In genomic region chr5:136081192-136081591, GRCh38 we compare ENCODE assay signal across 14 cellular contexts. TPM values are rescaled to one million over a fixed set of nuclear protein-coding genes. Genes with fewer than 3 reads are reported as not detected.
DNase-seq lines count a peak whose midpoint lies in the region; ATAC-seq, FAIRE-seq and TF ChIP-seq lines count a peak whose summit lies in the region.
"Had no signal": no experiment of that assay in that cellular context is flagged by ENCODE, and none has a peak within 500 bp of the region (broad histone marks: within the 10 kb centered on the region; RNA-seq: fewer than 3 reads in every experiment).

No MANE protein-coding gene starts in this region.

- peaks cover 29% of the 10 kb centered on the region for H3K27me3 Mint-ChIP-seq in CD8-positive, alpha-beta T cell (ENCODE audit: low read depth)

- no peaks in the 10 kb centered on the region for H3K36me3 Mint-ChIP-seq in CD8-positive, alpha-beta T cell
- H3K36me3 Mint-ChIP-seq: CD4-positive, CD25-positive, alpha-beta regulatory T cell had no signal

- peak overlapping the region; percentile 61; the same call in 1 of the 2 replicates for H3K9ac ChIP-seq in ES-I3 (ENCODE audit: low read depth, low read length)

- H3K4me3 ChIP-seq in Peyer's patch (no peak overlapping the region), fibroblast of villous mesenchyme (ENCODE audit: low read depth, low read length) (peak overlapping the region; percentile 58), retinal pigment epithelial cell (ENCODE audit: low read length) (peak overlapping the region; percentile 66)
- no peak overlapping the region for H3K4me3 ChIP-seq in CD8-positive, alpha-beta T cell (ENCODE audit: low read depth, low read length)

- H3K4me1 Mint-ChIP-seq in CD8-positive, alpha-beta T cell (ENCODE audit: low read depth) = peaks cover 4% of the 10 kb centered on the region

- POLR2A ChIA-PET in CD8-positive, alpha-beta T cell (lab: Charles Lee) = no interaction called here

- ATAC-seq in CD8-positive, alpha-beta T cell = no peak
- no peak for ATAC-seq in GM19452 (IDR thresholded peaks at IDR 0.05; ENCODE audit: unreplicated experiment)
- ATAC-seq: SK-N-SH treated with all-trans-retinoic acid at 6 μM for 48 hours had no signal

- H3K4me1 ChIP-seq in ES-I3 (ENCODE audit: insufficient read depth, low read length) (no peaks in the 10 kb centered on the region), Peyer's patch (no peaks in the 10 kb centered on the region)
- H3K4me1 ChIP-seq in CD8-positive, alpha-beta T cell (ENCODE audit: insufficient read depth, low read length) = peaks cover 2% of the 10 kb centered on the region

- CTCF ChIA-PET in CD8-positive, alpha-beta T cell (lab: Charles Lee) = interaction anchor here (0.7 to 3.2 kb wide), 7 partner anchors 9 to 199 kb away, joined by 3 to 13 read pairs (median 4); no protein-coding TSS in a partner anchor

- no peaks in the 10 kb centered on the region for H3K9me3 Mint-ChIP-seq in CD8-positive, alpha-beta T cell
- H3K9me3 Mint-ChIP-seq: effector memory CD8-positive, alpha-beta T cell had no signal

- TF ChIP-seq POLR2A in Peyer's patch (IDR thresholded peaks at IDR 0.05) (no peak), GM12892 (IDR thresholded peaks at IDR 0.05; ENCODE audit: low read depth, low read length) (no peak)

- intact Hi-C loops in CD8-positive, alpha-beta T cell (cut with DNase I, micrococcal nuclease) = loop anchor here (1.0 to 10.0 kb wide), 2 partner anchors 136 to 616 kb away; no protein-coding TSS in a partner anchor

- H3K36me3 ChIP-seq in ES-I3 (ENCODE audit: insufficient read depth, low read length) = no peaks in the 10 kb centered on the region
- no peaks in the 10 kb centered on the region for H3K36me3 ChIP-seq in Peyer's patch
- H3K36me3 ChIP-seq in CD8-positive, alpha-beta T cell (ENCODE audit: insufficient read depth, low read length) = no peaks in the 10 kb centered on the region

- no peak for DNase-seq in Peyer's patch
- no peak for DNase-seq in fibroblast of villous mesenchyme (ENCODE audit: low read depth)
- DNase-seq in retinal pigment epithelial cell (ENCODE audit: low read depth) = no peak
- no peak for DNase-seq in CD8-positive, alpha-beta T cell
- no peak for DNase-seq in activated CD4-positive, alpha-beta T cell treated with anti-CD3 and anti-CD28 coated beads, Interleukin-2, amount 50 U/mL, for 48 hours
- no peak for DNase-seq in GM12892 (ENCODE audit: insufficient read length)
- DNase-seq: NCI-H1092, NCI-H748 treated with DMSO at 0.1 percent for 48 hours had no signal

- no peak overlapping the region for H3K27ac Mint-ChIP-seq in CD8-positive, alpha-beta T cell
- H3K27ac Mint-ChIP-seq: CD4-positive, CD25-positive, alpha-beta regulatory T cell had no signal

- H3K4me3 Mint-ChIP-seq in CD8-positive, alpha-beta T cell = no peak overlapping the region

- no peak for FAIRE-seq in GM12892 (lab: Jason Lieb, UNC)

- peak overlapping the region in 3 of 4 donors; percentile 35 to 73 (median 73) for H3K27ac ChIP-seq in Peyer's patch
- no peak overlapping the region for H3K27ac ChIP-seq in CD8-positive, alpha-beta T cell (ENCODE audit: low read depth, low read length)
- H3K27ac ChIP-seq: HL-60 had no signal

- no peaks in the 10 kb centered on the region for H3K27me3 ChIP-seq in Peyer's patch
- no peaks in the 10 kb centered on the region for H3K27me3 ChIP-seq in CD8-positive, alpha-beta T cell (ENCODE audit: insufficient read depth, low read length)

- H3K9me3 ChIP-seq in ES-I3 (ENCODE audit: control insufficient read depth, insufficient read depth, low read length) (no peaks in the 10 kb centered on the region), Peyer's patch (no peaks in the 10 kb centered on the region)
- H3K9me3 ChIP-seq in CD8-positive, alpha-beta T cell (ENCODE audit: low read length) = no peaks in the 10 kb centered on the region

- TF ChIP-seq CTCF in Peyer's patch (IDR thresholded peaks at IDR 0.05) (no peak), fibroblast of villous mesenchyme (IDR thresholded peaks at IDR 0.05; ENCODE audit: insufficient read depth, low read depth, low read length) (no peak), retinal pigment epithelial cell (conservative IDR thresholded peaks at IDR 0.05; ENCODE audit: low read depth, low read length) (no peak)
- no peak for TF ChIP-seq CTCF in CD8-positive, alpha-beta T cell (IDR thresholded peaks at IDR 0.05)

RNA-seq across cellular contexts. Expression of gene SMAD5, which starts 51.5 kb away (rescaled TPM):
- total RNA-seq in Peyer's patch (10 to 100 TPM; 20.0 to 31.4 (median 23.7) TPM), fibroblast of villous mesenchyme (53.5 and 85.1 TPM in 2 replicates)
- total RNA-seq in CD8-positive, alpha-beta T cell = 10 to 100 TPM; 11.8 to 13.0 TPM
- polyA plus RNA-seq in GM12892 (2012; ENCODE audit: missing spikeins) = 8.8 TPM

RNA-seq across cellular contexts. Expression of gene TGFBI, which starts 52.4 kb away (rescaled TPM):
- total RNA-seq in Peyer's patch = 10 to 100 TPM; 17.5 to 56.9 (median 26.3) TPM
- 281 and 496 TPM in 2 replicates for total RNA-seq in fibroblast of villous mesenchyme
- 1 to 10 TPM; 1.8 TPM for total RNA-seq in CD8-positive, alpha-beta T cell
- polyA plus RNA-seq in GM12892 (2012; ENCODE audit: missing spikeins) = 0.66 TPM

Comparison
In these comparisons a context has a peak if more than half of its experiments do, and no peak if none do; other contexts are left out.
1. H3K4me3 ChIP-seq: peak in fibroblast of villous mesenchyme (single experiment) and retinal pigment epithelial cell (single experiment); none in Peyer's patch (0 of 4) and CD8-positive, alpha-beta T cell (single experiment).
2. RNA of gene TGFBI, which starts 52.4 kb away (total RNA-seq): 281 to 496 TPM in fibroblast of villous mesenchyme and 17.5 to 56.9 TPM in Peyer's patch; 1.8 TPM in CD8-positive, alpha-beta T cell; every median in the first group is over 4 times any median in the second.